9 cellular contexts compared by ENCODE assay signal in the genomic region with DNA sequence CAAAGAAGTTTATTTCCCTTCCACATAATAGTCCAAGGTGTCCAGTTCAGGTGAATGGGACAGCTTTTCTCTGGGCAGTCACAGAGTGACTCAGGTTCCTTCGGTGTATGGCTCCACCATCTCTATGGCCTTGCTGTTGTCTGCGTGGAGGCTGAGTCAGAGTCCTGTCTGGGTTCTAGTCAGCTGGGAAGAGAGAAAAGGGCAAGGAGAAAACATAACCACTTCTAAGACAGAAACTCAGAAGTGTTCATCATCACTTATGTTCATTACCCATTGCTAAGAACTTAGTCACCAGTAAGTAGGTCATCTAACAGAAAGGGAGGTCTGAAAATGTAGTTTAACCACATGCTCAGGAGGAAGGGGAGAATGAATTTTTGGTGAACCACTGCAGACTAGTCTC.
A peak's percentile ranks its signal among the peaks of the same experiment; 100 is the strongest.
DNase-seq lines count a peak whose midpoint lies in the region; ATAC-seq and TF ChIP-seq lines count a peak whose summit lies in the region.
"Had no signal": no experiment of that assay in that cellular context is flagged by ENCODE, and none has a peak within 500 bp of the region (broad histone marks: within the 10 kb centered on the region; RNA-seq: fewer than 3 reads in every experiment).

No MANE protein-coding gene starts in this region.

- no peak overlapping the region for H3K4me3 ChIP-seq in epithelial cell of esophagus (ENCODE audit: low read length)
- H3K4me3 ChIP-seq: heart right ventricle had no signal

- DNase-seq in ELR (ENCODE audit: low read depth) (peak; percentile 87), T1000 (lab: John Stamatoyannopoulos, UW) (peak; percentile 5), epithelial cell of esophagus (ENCODE audit: low read depth) (peak; percentile 95), head of caudate nucleus (no peak), nucleus accumbens (lab: John Stamatoyannopoulos, UW) (no peak)
- peak; percentile 44 to 51 for DNase-seq in stimulated activated CD4-positive, alpha-beta T cell treated with anti-CD3 and anti-CD28 coated beads, Interleukin-15, amount 100 ng/mL, for 48 hours (ENCODE audit: low read depth in 2 of 2)
- DNase-seq: heart right ventricle had no signal

- ATAC-seq in HG03565 (IDR thresholded peaks at IDR 0.05; ENCODE audit: unreplicated experiment): no peak
- no peak for ATAC-seq in GM21723 (IDR thresholded peaks at IDR 0.05; ENCODE audit: unreplicated experiment)
- ATAC-seq: heart right ventricle had no signal

- no peak for TF ChIP-seq CTCF in epithelial cell of esophagus (IDR thresholded peaks at IDR 0.05; ENCODE audit: insufficient read depth, low read depth, low read length, missing control alignments)

- intact Hi-C loops in head of caudate nucleus (cut with DNase I): no loop called here

Comparison
In these comparisons a context has a peak if more than half of its experiments do, and no peak if none do; other contexts are left out.
1. DNase-seq: peak in ELR (single experiment), T1000 (single experiment), epithelial cell of esophagus (single experiment) and stimulated activated CD4-positive, alpha-beta T cell treated with anti-CD3 and anti-CD28 coated beads, Interleukin-15, amount 100 ng/mL, for 48 hours (2 of 2); none in head of caudate nucleus (0 of 42) and nucleus accumbens (0 of 56).